In the genomic region with DNA sequence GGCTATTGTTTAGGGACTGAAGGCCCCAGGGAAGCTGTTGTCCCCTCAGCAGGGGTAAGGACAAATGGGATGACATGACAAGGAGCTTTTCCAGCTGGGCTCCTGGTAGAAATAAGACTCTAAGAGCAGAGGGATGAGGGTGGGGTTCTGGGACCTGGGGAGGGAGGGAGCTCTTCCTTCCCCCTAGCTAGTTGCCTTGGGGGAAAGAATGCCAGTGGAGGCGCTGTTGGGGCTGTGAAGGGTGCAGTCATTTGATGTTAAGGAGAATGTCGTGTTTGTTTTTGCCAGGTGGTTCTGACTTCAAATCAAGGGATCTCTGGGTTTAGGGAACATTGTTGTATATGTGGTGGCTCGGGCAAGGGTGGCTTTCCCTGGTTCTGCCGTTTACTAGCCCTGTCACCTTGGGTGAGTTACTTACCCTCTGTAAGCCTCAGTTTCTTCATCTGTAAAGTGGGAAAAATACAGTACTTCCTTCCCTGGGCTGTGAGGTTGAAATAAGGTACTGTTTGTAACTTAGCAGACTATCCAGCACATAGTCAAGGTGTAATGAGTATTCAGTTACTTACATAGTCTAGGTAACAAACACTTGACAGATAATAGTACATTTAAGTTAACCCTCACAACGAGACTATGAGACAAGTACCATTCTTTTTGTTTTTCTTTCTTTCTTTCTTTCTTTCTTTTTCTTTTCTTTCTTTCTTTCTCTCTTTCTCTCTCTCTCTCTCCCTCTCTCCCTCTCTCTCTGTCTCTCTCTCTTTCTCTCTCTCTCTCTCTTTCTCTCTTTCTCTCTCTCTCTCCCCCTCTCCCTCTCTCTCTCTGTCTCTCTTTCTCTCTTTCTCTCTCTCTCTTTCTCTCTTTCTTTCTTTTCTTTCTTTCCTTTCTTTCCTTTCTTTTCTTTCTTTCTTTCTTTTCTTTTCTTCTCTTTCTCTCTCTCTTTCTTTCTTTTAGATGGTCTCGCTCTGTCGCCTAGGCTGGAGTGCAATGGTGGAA, we compare ENCODE assay signal across 24 cellular contexts. TPM values are rescaled to one million over a fixed set of nuclear protein-coding genes. Genes with fewer than 3 reads are reported as not detected.
DNase-seq lines count a peak whose midpoint lies in the region; TF ChIP-seq lines count a peak whose summit lies in the region.
"Had no signal": no experiment of that assay in that cellular context is flagged by ENCODE, and none has a peak within 500 bp of the region (broad histone marks: within the 10 kb centered on the region; RNA-seq: fewer than 3 reads in every experiment).

No MANE protein-coding gene starts in this region.

- no peaks in the 10 kb centered on the region for H3K27me3 Mint-ChIP-seq in type B pancreatic cell

- H3K4me1 ChIP-seq in right atrium auricular region (no peaks in the 10 kb centered on the region), OCI-LY7 (ENCODE audit: insufficient read depth, low read length, poor library complexity, severe bottlenecking) (no peaks in the 10 kb centered on the region)
- H3K4me1 ChIP-seq: sigmoid colon had no signal

- H3K79me2 ChIP-seq in OCI-LY7 (ENCODE audit: insufficient read depth, low read depth, low read length), result no peaks in the 10 kb centered on the region

- POLR2A ChIA-PET in OCI-LY7 (lab: Charles Lee), result interaction anchor here (0.7 kb wide), 1 partner anchor 176 kb away, joined by 3 read pairs; no protein-coding TSS in a partner anchor

- no peak for TF ChIP-seq CTCF in right atrium auricular region (IDR thresholded peaks at IDR 0.05)
- 0 out of 2 replicates have a peak, but pooled peaks have one; percentile 40 for TF ChIP-seq CTCF in OCI-LY7 (conservative IDR thresholded peaks at IDR 0.05; ENCODE audit: low read length)
- TF ChIP-seq CTCF in fibroblast of mammary gland (conservative IDR thresholded peaks at IDR 0.05; ENCODE audit: control insufficient read depth, insufficient read depth, low read depth, low read length), result peak; percentile 8
- no peak for TF ChIP-seq CTCF in type B pancreatic cell (conservative IDR thresholded peaks at IDR 0.05)

- peaks cover 31% of the 10 kb centered on the region for H3K36me3 Mint-ChIP-seq in type B pancreatic cell
- H3K36me3 Mint-ChIP-seq: activated CD4-positive, alpha-beta memory T cell treated with anti-CD3 and anti-CD28 coated beads for 36 hours had no signal

- no TSS peak for BruUV-seq in OCI-LY7 (replicated peaks; lab: Mats Ljungman, UMichigan)

- peak overlapping the region; percentile 48 for H3K4me3 Mint-ChIP-seq in type B pancreatic cell
- H3K4me3 Mint-ChIP-seq: activated CD4-positive, alpha-beta memory T cell treated with anti-CD3 and anti-CD28 coated beads for 36 hours; activated naive CD4-positive, alpha-beta T cell treated with anti-CD3 and anti-CD28 coated beads for 36 hours; activated T-cell treated with anti-CD3 and anti-CD28 coated beads, Interleukin-2, amount 50 U/mL, for 24 hours; HFFc6 had no signal

- H4K20me1 ChIP-seq in OCI-LY7 (ENCODE audit: insufficient read depth, low read length), result no peaks in the 10 kb centered on the region

- peaks cover 45% of the 10 kb centered on the region for H3K4me1 Mint-ChIP-seq in type B pancreatic cell (ENCODE audit: unreplicated experiment)

- no peak overlapping the region for H2AFZ ChIP-seq in OCI-LY7 (ENCODE audit: low read length)

- H3K4me3 ChIP-seq in right atrium auricular region, result no peak overlapping the region
- no peak overlapping the region for H3K4me3 ChIP-seq in OCI-LY7 (ENCODE audit: low read depth, low read length, poor library complexity, severe bottlenecking)
- no peak overlapping the region for H3K4me3 ChIP-seq in fibroblast of mammary gland (ENCODE audit: control insufficient read depth, low read depth, low read length)
- H3K4me3 ChIP-seq: lung, ovary, sigmoid colon, transverse colon had no signal

- no peaks in the 10 kb centered on the region for H3K36me3 ChIP-seq in right atrium auricular region
- no peaks in the 10 kb centered on the region for H3K36me3 ChIP-seq in OCI-LY7 (ENCODE audit: insufficient read depth, low read length)
- H3K36me3 ChIP-seq: ovary, sigmoid colon, transverse colon had no signal

- no peaks in the 10 kb centered on the region for H3K9me2 ChIP-seq in OCI-LY7 (ENCODE audit: insufficient read depth, low read length)

- no peaks in the 10 kb centered on the region for H3K9me3 ChIP-seq in right atrium auricular region
- H3K9me3 ChIP-seq in OCI-LY7 (ENCODE audit: low read length), result no peaks in the 10 kb centered on the region
- H3K9me3 ChIP-seq: ovary, sigmoid colon, transverse colon had no signal

- intact Hi-C loops in cardiac septum (cut with DNase I), result no loop called here
- intact Hi-C loops in OCI-LY7 (cut with micrococcal nuclease; ENCODE audit: unreplicated experiment), result no loop called here

- H3K27ac ChIP-seq in right atrium auricular region, result no peak overlapping the region
- no peak overlapping the region for H3K27ac ChIP-seq in OCI-LY7 (ENCODE audit: low read depth, low read length, poor library complexity, severe bottlenecking)
- H3K27ac ChIP-seq: ovary, sigmoid colon, transverse colon, VCaP had no signal

- H3K27me3 ChIP-seq in right atrium auricular region, result no peaks in the 10 kb centered on the region
- H3K27me3 ChIP-seq: ovary, sigmoid colon, transverse colon had no signal

- peak overlapping the region; percentile 89 for H3K27ac Mint-ChIP-seq in type B pancreatic cell
- H3K27ac Mint-ChIP-seq: activated CD4-positive, alpha-beta memory T cell treated with anti-CD3 and anti-CD28 coated beads for 36 hours; activated naive CD4-positive, alpha-beta T cell treated with anti-CD3 and anti-CD28 coated beads for 36 hours; activated T-cell treated with anti-CD3 and anti-CD28 coated beads, Interleukin-2, amount 50 U/mL, for 24 hours; HFFc6 had no signal

- H3K4me2 ChIP-seq in OCI-LY7 (ENCODE audit: low read length), result no peak overlapping the region

- CTCF ChIA-PET in OCI-LY7 (lab: Charles Lee; ENCODE audit: unreplicated experiment), result no interaction called here

- DNase-seq in cardiac septum (ENCODE audit: low spot score), result peak; percentile 38
- DNase-seq in right atrium auricular region (ENCODE audit: low spot score), result no peak
- no peak for DNase-seq in OCI-LY7 (ENCODE audit: low spot score)
- DNase-seq in fibroblast of mammary gland (ENCODE audit: low read depth), result no peak
- no peak for DNase-seq in type B pancreatic cell (ENCODE audit: extremely low spot score, unreplicated experiment)
- no peak for DNase-seq in central memory CD4-positive, alpha-beta T cell
- no peak for DNase-seq in HUDEP-2 (lab: John Stamatoyannopoulos, UW; ENCODE audit: unreplicated experiment in 76 of 76)
- DNase-seq in NCI-H2107 treated with DMSO at 0.1 percent for 48 hours (lab: John Stamatoyannopoulos, UW; ENCODE audit: unreplicated experiment), result no peak
- DNase-seq: ACHN; activated CD4-positive, alpha-beta memory T cell treated with anti-CD3 and anti-CD28 coated beads for 36 hours; activated naive CD4-positive, alpha-beta T cell treated with anti-CD3 and anti-CD28 coated beads for 36 hours; activated T-cell treated with anti-CD3 and anti-CD28 coated beads, Interleukin-2, amount 50 U/mL, for 24 hours; aorta; HFFc6; NCI-H1436; NCI-H226; ovary; Right ventricle myocardium superior; sigmoid colon; stimulated activated naive CD8-positive, alpha-beta T cell treated with anti-CD3 and anti-CD28 coated beads, Interleukin-15, Interleukin-2, amounts not matched to agents 100 U/mL and 50 U/mL, for 24 hours; T-helper 1 cell; transverse colon had no signal

- no peaks in the 10 kb centered on the region for H3K9me3 Mint-ChIP-seq in type B pancreatic cell
- H3K9me3 Mint-ChIP-seq: activated CD4-positive, alpha-beta memory T cell treated with anti-CD3 and anti-CD28 coated beads for 36 hours; activated naive CD4-positive, alpha-beta T cell treated with anti-CD3 and anti-CD28 coated beads for 36 hours; HFFc6 had no signal

RNA-seq across cellular contexts. Expression of a gene that starts 48.0 kb away (rescaled TPM):
- total RNA-seq in cardiac septum, result 0.51 TPM
- total RNA-seq in right atrium auricular region, result 1 to 10 TPM; 2.7 to 8.1 TPM
- total RNA-seq in OCI-LY7 (2014; rRNA removed; shearing (Covaris generic)), result not detected in 2 replicates
- total RNA-seq in OCI-LY7 (2022), result not detected in 2 replicates
- 80.1 and 183 TPM in 2 replicates for total RNA-seq in type B pancreatic cell (ENCODE audit: low replicate concordance)

Comparison
In these comparisons a context has a peak if more than half of its experiments do, and no peak if none do; other contexts are left out.
1. CTCF ChIP-seq: peak in OCI-LY7 (single experiment) and fibroblast of mammary gland (single experiment); none in right atrium auricular region (0 of 2) and type B pancreatic cell (single experiment).